ENCODE assay signal across 9 cellular contexts in genomic region chr2:18560797-18561085, GRCh38. TPM values are rescaled to one million over a fixed set of nuclear protein-coding genes. Genes with fewer than 3 reads are reported as not detected.
DNase-seq lines count a peak whose midpoint lies in the region; TF ChIP-seq lines count a peak whose summit lies in the region.
"Had no signal": no experiment of that assay in that cellular context is flagged by ENCODE, and none has a peak within 500 bp of the region (broad histone marks: within the 10 kb centered on the region; RNA-seq: fewer than 3 reads in every experiment).

No MANE protein-coding gene starts in this region.

- peak overlapping the region; percentile 87 for H3K27ac Mint-ChIP-seq in T-helper 1 cell treated with Interleukin-12 subunit alpha and Interleukin-12 subunit beta and Interleukin-4 antibody, amounts not matched to agents 30 μg/mL and 1 μg/mL, for 36 hours

- H3K27me3 Mint-ChIP-seq in T-helper 1 cell treated with Interleukin-12 subunit alpha and Interleukin-12 subunit beta and Interleukin-4 antibody, amounts not matched to agents 30 μg/mL and 1 μg/mL, for 36 hours (ENCODE audit: low read depth): no peaks in the 10 kb centered on the region

- WGBS in esophagus squamous epithelium, 2 donors: 3 to 10% methylated on average over 2 to 3 of the region's 3 CpGs

- H3K79me2 ChIP-seq in OCI-LY3 (ENCODE audit: low read length): peaks cover 31% of the 10 kb centered on the region

- H2AFZ ChIP-seq in OCI-LY3 (ENCODE audit: low read depth, low read length): peak overlapping the region; percentile 95

- peaks cover 24% of the 10 kb centered on the region for H3K4me1 Mint-ChIP-seq in T-helper 1 cell treated with Interleukin-12 subunit alpha and Interleukin-12 subunit beta and Interleukin-4 antibody, amounts not matched to agents 30 μg/mL and 1 μg/mL, for 36 hours (ENCODE audit: low read depth)

- DNase-seq in T-helper 1 cell: no peak
- no peak for DNase-seq in esophagus squamous epithelium (lab: John Stamatoyannopoulos, UW)
- no peak for DNase-seq in glomerular visceral epithelial cell (ENCODE audit: extremely low spot score)
- no peak for DNase-seq in HPDE6-E6E7 (ENCODE audit: extremely low spot score)
- no peak for DNase-seq in activated effector memory CD4-positive, alpha-beta T cell treated with Interleukin-2 at 50 U/mL for 16 hours

- intact Hi-C loops in esophagus squamous epithelium (cut with DNase I): no loop called here

- peak overlapping the region; percentile 88 for H3K4me3 Mint-ChIP-seq in T-helper 1 cell treated with Interleukin-12 subunit alpha and Interleukin-12 subunit beta and Interleukin-4 antibody, amounts not matched to agents 30 μg/mL and 1 μg/mL, for 36 hours

- no peak for TF ChIP-seq POLR2A in esophagus squamous epithelium (IDR thresholded peaks at IDR 0.05)

- H3K4me2 ChIP-seq in OCI-LY3 (ENCODE audit: low read length) (peak overlapping the region; percentile 86), skeletal muscle satellite cell (ENCODE audit: low read length) (peak overlapping the region; percentile 91)

- H3K4me1 ChIP-seq in OCI-LY3 (ENCODE audit: low read length) (peaks cover 7% of the 10 kb centered on the region), esophagus squamous epithelium (peaks cover 0 to 49% (median 13%) of the 10 kb centered on the region in 3 donors), skeletal muscle satellite cell (ENCODE audit: control insufficient read depth, insufficient read depth, low read length) (peaks cover 35% of the 10 kb centered on the region)

- H3K27me3 ChIP-seq in OCI-LY3 (ENCODE audit: low read depth, low read length): no peaks in the 10 kb centered on the region
- no peaks in the 10 kb centered on the region for H3K27me3 ChIP-seq in esophagus squamous epithelium
- no peaks in the 10 kb centered on the region for H3K27me3 ChIP-seq in skeletal muscle satellite cell (ENCODE audit: control insufficient read depth, insufficient read depth, low read length)

- H3K9me3 ChIP-seq in OCI-LY3 (ENCODE audit: insufficient read depth, low read length) (no peaks in the 10 kb centered on the region), esophagus squamous epithelium (peaks cover 0 to 9% (median 7%) of the 10 kb centered on the region in 3 donors), skeletal muscle satellite cell (replicated peaks; ENCODE audit: low read length) (peaks cover 7% of the 10 kb centered on the region)

- H3K27ac ChIP-seq in OCI-LY3 (ENCODE audit: low read length) (no peak overlapping the region), esophagus squamous epithelium (peak overlapping the region; percentile 94 to 100 (median 98))

- H3K36me3 ChIP-seq in OCI-LY3 (replicated peaks; ENCODE audit: low read depth, low read length): peaks cover 3% of the 10 kb centered on the region
- H3K36me3 ChIP-seq in esophagus squamous epithelium: peaks cover 0 to 26% (median 0%) of the 10 kb centered on the region in 3 donors
- H3K36me3 ChIP-seq in skeletal muscle satellite cell (ENCODE audit: insufficient read depth, low read length): peaks cover 18% of the 10 kb centered on the region

- H3K9ac ChIP-seq in OCI-LY3 (ENCODE audit: low read length) (peak overlapping the region; percentile 80), skeletal muscle satellite cell (ENCODE audit: low read depth, low read length) (peak overlapping the region; percentile 96)

- H3K36me3 Mint-ChIP-seq in T-helper 1 cell treated with Interleukin-12 subunit alpha and Interleukin-12 subunit beta and Interleukin-4 antibody, amounts not matched to agents 30 μg/mL and 1 μg/mL, for 36 hours (ENCODE audit: low read depth): peaks cover 19% of the 10 kb centered on the region

- peaks cover 7% of the 10 kb centered on the region for H4K20me1 ChIP-seq in OCI-LY3 (ENCODE audit: insufficient read depth, low read length)

- peaks cover 9% of the 10 kb centered on the region for H3K9me3 Mint-ChIP-seq in T-helper 1 cell treated with Interleukin-12 subunit alpha and Interleukin-12 subunit beta and Interleukin-4 antibody, amounts not matched to agents 30 μg/mL and 1 μg/mL, for 36 hours

- TF ChIP-seq CTCF in OCI-LY3 (IDR thresholded peaks at IDR 0.05; ENCODE audit: low read depth, low read length) (no peak), esophagus squamous epithelium (IDR thresholded peaks at IDR 0.05) (no peak)

- H3K4me3 ChIP-seq in OCI-LY3 (ENCODE audit: low read length) (peak overlapping the region; percentile 84), esophagus squamous epithelium (peak overlapping the region; percentile 68 to 99 (median 90)), skeletal muscle satellite cell (ENCODE audit: low read length) (peak overlapping the region; percentile 95)

RNA-seq across cellular contexts. Expression of gene RDH14, which starts 0.3 kb away (rescaled TPM):
- 10 to 100 TPM; 11.8 to 24.4 (median 17.7) TPM for total RNA-seq in esophagus squamous epithelium
- 19.3 and 20.1 TPM in 2 replicates for total RNA-seq in skeletal muscle satellite cell (2012; rRNA removed)

RNA-seq across cellular contexts. Expression of gene NT5C1B, which starts 28.6 kb away (rescaled TPM):
- not detected for total RNA-seq in esophagus squamous epithelium
- total RNA-seq in skeletal muscle satellite cell (2012; rRNA removed): 0.22 TPM in 1 of 2 replicates, not detected in the other
- total RNA-seq: dermis microvascular lymphatic vessel endothelial cell had no signal
